In genomic region chr1:161121042-161121441, GRCh38 we compare ENCODE assay signal across 19 cellular contexts. TPM values are rescaled to one million over a fixed set of nuclear protein-coding genes. Genes with fewer than 3 reads are reported as not detected.
DNase-seq lines count a peak whose midpoint lies in the region; ATAC-seq lines count a peak whose summit lies in the region.
"Had no signal": no experiment of that assay in that cellular context is flagged by ENCODE, and none has a peak within 500 bp of the region (broad histone marks: within the 10 kb centered on the region; RNA-seq: fewer than 3 reads in every experiment).

No MANE protein-coding gene starts in this region.

- H3K36me3 Mint-ChIP-seq in activated naive CD4-positive, alpha-beta T cell treated with anti-CD3 and anti-CD28 coated beads, Interleukin-2, amount 50 U/mL, for 24 hours: peaks cover 13% of the 10 kb centered on the region
- H3K36me3 Mint-ChIP-seq in activated T-helper 1 cell treated with anti-CD3 and anti-CD28 coated beads, Interleukin-12 subunit alpha, Interleukin-12 subunit beta, Interleukin-2, Interleukin-4 antibody, amounts not matched to agents 30 ng/mL and 10 ng/mL and 1 ng/mL, durations not matched to agents 14 hours and 24 hours and 36 hours (ENCODE audit: low read depth): peaks cover 49% of the 10 kb centered on the region
- H3K36me3 Mint-ChIP-seq in immature natural killer cell: peaks cover 0 to 31% (median 21%) of the 10 kb centered on the region in 3 donors

- no peaks in the 10 kb centered on the region for H3K9me3 Mint-ChIP-seq in activated naive CD4-positive, alpha-beta T cell treated with anti-CD3 and anti-CD28 coated beads, Interleukin-2, amount 50 U/mL, for 24 hours
- no peaks in the 10 kb centered on the region for H3K9me3 Mint-ChIP-seq in activated T-helper 1 cell treated with anti-CD3 and anti-CD28 coated beads, Interleukin-12 subunit alpha, Interleukin-12 subunit beta, Interleukin-2, Interleukin-4 antibody, amounts not matched to agents 30 ng/mL and 10 ng/mL and 1 ng/mL, durations not matched to agents 14 hours and 24 hours and 36 hours
- H3K9me3 Mint-ChIP-seq in immature natural killer cell: no peaks in the 10 kb centered on the region
- H3K9me3 Mint-ChIP-seq in stimulated activated naive CD8-positive, alpha-beta T cell treated with anti-CD3 and anti-CD28 coated beads, Interleukin-15, amount 100 ng/mL, for 72 hours: no peaks in the 10 kb centered on the region

- DNase-seq in activated naive CD4-positive, alpha-beta T cell (lab: John Stamatoyannopoulos, UW): no peak
- DNase-seq in activated T-helper 1 cell treated with anti-CD3 and anti-CD28 coated beads, Interleukin-12 subunit alpha, Interleukin-12 subunit beta, Interleukin-2, Interleukin-4 antibody, amounts not matched to agents 30 ng/mL and 10 ng/mL and 1 ng/mL, durations not matched to agents 14 hours and 24 hours and 36 hours (ENCODE audit: low spot score): no peak
- DNase-seq in immature natural killer cell (no peak), cerebellum (ENCODE audit: low spot score) (no peak), substantia nigra (lab: John Stamatoyannopoulos, UW) (no peak), sciatic nerve (ENCODE audit: low spot score) (no peak)
- DNase-seq in stimulated activated naive CD8-positive, alpha-beta T cell treated with anti-CD3 and anti-CD28 coated beads, Interleukin-15, amount 100 ng/mL, for 72 hours: no peak
- DNase-seq: activated gamma-delta T cell treated with Interleukin-2 at 50 U/mL for 16 hours, Caco-2, dorsolateral prefrontal cortex, erythroblast, gastrocnemius medialis, left colon, NCI-H2081, NCI-H524, right cardiac atrium, SW 1271 had no signal

- H3K27me3 Mint-ChIP-seq in activated naive CD4-positive, alpha-beta T cell treated with anti-CD3 and anti-CD28 coated beads, Interleukin-2, amount 50 U/mL, for 24 hours: no peaks in the 10 kb centered on the region
- H3K27me3 Mint-ChIP-seq in activated T-helper 1 cell treated with anti-CD3 and anti-CD28 coated beads, Interleukin-12 subunit alpha, Interleukin-12 subunit beta, Interleukin-2, Interleukin-4 antibody, amounts not matched to agents 30 ng/mL and 10 ng/mL and 1 ng/mL, durations not matched to agents 14 hours and 24 hours and 36 hours (ENCODE audit: insufficient read depth): no peaks in the 10 kb centered on the region
- peaks cover 0 to 4% (median 2%) of the 10 kb centered on the region in 3 donors for H3K27me3 Mint-ChIP-seq in immature natural killer cell (ENCODE audit: low read depth in 3 of 3)
- H3K27me3 Mint-ChIP-seq in stimulated activated naive CD8-positive, alpha-beta T cell treated with anti-CD3 and anti-CD28 coated beads, Interleukin-15, amount 100 ng/mL, for 72 hours: no peaks in the 10 kb centered on the region

- intact Hi-C loops in activated T-helper 1 cell treated with anti-CD3 and anti-CD28 coated beads, Interleukin-12 subunit alpha, Interleukin-12 subunit beta, Interleukin-2, Interleukin-4 antibody, amounts not matched to agents 30 ng/mL and 10 ng/mL and 1 ng/mL, durations not matched to agents 14 hours and 24 hours and 36 hours (cut with micrococcal nuclease): no loop called here
- intact Hi-C loops in sciatic nerve (cut with DNase I): no loop called here

- H3K4me1 Mint-ChIP-seq in activated naive CD4-positive, alpha-beta T cell treated with anti-CD3 and anti-CD28 coated beads, Interleukin-2, amount 50 U/mL, for 24 hours: peaks cover 46% of the 10 kb centered on the region
- H3K4me1 Mint-ChIP-seq in activated T-helper 1 cell treated with anti-CD3 and anti-CD28 coated beads, Interleukin-12 subunit alpha, Interleukin-12 subunit beta, Interleukin-2, Interleukin-4 antibody, amounts not matched to agents 30 ng/mL and 10 ng/mL and 1 ng/mL, durations not matched to agents 14 hours and 24 hours and 36 hours (ENCODE audit: low read depth): peaks cover 47% of the 10 kb centered on the region
- peaks cover 42 to 47% of the 10 kb centered on the region in 2 donors for H3K4me1 Mint-ChIP-seq in immature natural killer cell
- peaks cover 50% of the 10 kb centered on the region for H3K4me1 Mint-ChIP-seq in stimulated activated naive CD8-positive, alpha-beta T cell treated with anti-CD3 and anti-CD28 coated beads, Interleukin-15, amount 100 ng/mL, for 72 hours

- no peak overlapping the region for H3K27ac ChIP-seq in substantia nigra (ENCODE audit: low read depth, low read length, poor library complexity, severe bottlenecking)
- H3K27ac ChIP-seq: vagina had no signal

- peak overlapping the region; percentile 19 for H3K4me3 Mint-ChIP-seq in activated naive CD4-positive, alpha-beta T cell treated with anti-CD3 and anti-CD28 coated beads, Interleukin-2, amount 50 U/mL, for 24 hours
- H3K4me3 Mint-ChIP-seq in activated T-helper 1 cell treated with anti-CD3 and anti-CD28 coated beads, Interleukin-12 subunit alpha, Interleukin-12 subunit beta, Interleukin-2, Interleukin-4 antibody, amounts not matched to agents 30 ng/mL and 10 ng/mL and 1 ng/mL, durations not matched to agents 14 hours and 24 hours and 36 hours: no peak overlapping the region
- no peak overlapping the region for H3K4me3 Mint-ChIP-seq in immature natural killer cell
- H3K4me3 Mint-ChIP-seq in stimulated activated naive CD8-positive, alpha-beta T cell treated with anti-CD3 and anti-CD28 coated beads, Interleukin-15, amount 100 ng/mL, for 72 hours: peak overlapping the region in 1 of 2 donors; percentile 38

- ATAC-seq in stimulated activated naive CD8-positive, alpha-beta T cell treated with anti-CD3 and anti-CD28 coated beads, Interleukin-15, amount 100 ng/mL, for 72 hours: no peak
- ATAC-seq in sciatic nerve: no peak
- ATAC-seq: gastrocnemius medialis, left colon, right cardiac atrium had no signal

- peak overlapping the region; percentile 84 for H3K27ac Mint-ChIP-seq in activated naive CD4-positive, alpha-beta T cell treated with anti-CD3 and anti-CD28 coated beads, Interleukin-2, amount 50 U/mL, for 24 hours
- peak overlapping the region; percentile 63 for H3K27ac Mint-ChIP-seq in activated T-helper 1 cell treated with anti-CD3 and anti-CD28 coated beads, Interleukin-12 subunit alpha, Interleukin-12 subunit beta, Interleukin-2, Interleukin-4 antibody, amounts not matched to agents 30 ng/mL and 10 ng/mL and 1 ng/mL, durations not matched to agents 14 hours and 24 hours and 36 hours
- peak overlapping the region in 4 of 6 donors; percentile 34 to 51 (median 43) for H3K27ac Mint-ChIP-seq in immature natural killer cell
- peak overlapping the region; percentile 80 to 82 for H3K27ac Mint-ChIP-seq in stimulated activated naive CD8-positive, alpha-beta T cell treated with anti-CD3 and anti-CD28 coated beads, Interleukin-15, amount 100 ng/mL, for 72 hours

RNA-seq across cellular contexts. Expression of gene NIT1, which starts 3.1 kb away (rescaled TPM):
- total RNA-seq in activated T-helper 1 cell treated with anti-CD3 and anti-CD28 coated beads, Interleukin-12 subunit alpha, Interleukin-12 subunit beta, Interleukin-2, Interleukin-4 antibody, amounts not matched to agents 30 ng/mL and 10 ng/mL and 1 ng/mL, durations not matched to agents 14 hours and 24 hours and 36 hours: 51.3 and 56.3 TPM in 2 replicates
- polyA plus RNA-seq in immature natural killer cell: 10 to 100 TPM; 17.3 to 21.9 (median 18.2) TPM
- total RNA-seq in cerebellum (25.0 TPM), sciatic nerve (38.0 TPM)

RNA-seq across cellular contexts. Expression of gene PFDN2, which starts 3.2 kb away (rescaled TPM):
- 147 and 164 TPM in 2 replicates for total RNA-seq in activated T-helper 1 cell treated with anti-CD3 and anti-CD28 coated beads, Interleukin-12 subunit alpha, Interleukin-12 subunit beta, Interleukin-2, Interleukin-4 antibody, amounts not matched to agents 30 ng/mL and 10 ng/mL and 1 ng/mL, durations not matched to agents 14 hours and 24 hours and 36 hours
- polyA plus RNA-seq in immature natural killer cell: 10 to 100 TPM; 63.4 to 84.4 (median 83.0) TPM
- 22.1 TPM for total RNA-seq in cerebellum
- 57.0 TPM for total RNA-seq in sciatic nerve

RNA-seq across cellular contexts. Expression of gene DEDD, which starts 11.4 kb away (rescaled TPM):
- total RNA-seq in activated T-helper 1 cell treated with anti-CD3 and anti-CD28 coated beads, Interleukin-12 subunit alpha, Interleukin-12 subunit beta, Interleukin-2, Interleukin-4 antibody, amounts not matched to agents 30 ng/mL and 10 ng/mL and 1 ng/mL, durations not matched to agents 14 hours and 24 hours and 36 hours: 44.5 and 48.0 TPM in 2 replicates
- polyA plus RNA-seq in immature natural killer cell: 10 to 100 TPM; 27.5 to 43.8 (median 42.2) TPM
- total RNA-seq in cerebellum (17.2 TPM), sciatic nerve (34.3 TPM)

RNA-seq across cellular contexts. Expression of gene KLHDC9, which starts 22.9 kb away (rescaled TPM):
- total RNA-seq in activated T-helper 1 cell treated with anti-CD3 and anti-CD28 coated beads, Interleukin-12 subunit alpha, Interleukin-12 subunit beta, Interleukin-2, Interleukin-4 antibody, amounts not matched to agents 30 ng/mL and 10 ng/mL and 1 ng/mL, durations not matched to agents 14 hours and 24 hours and 36 hours: not detected in 2 replicates
- under 1 TPM in 1 of 3 donors, not detected in 2; 0.59 TPM for polyA plus RNA-seq in immature natural killer cell
- total RNA-seq in cerebellum (6.5 TPM), sciatic nerve (6.6 TPM)

RNA-seq across cellular contexts. Expression of gene NECTIN4, which starts 31.7 kb away (rescaled TPM):
- total RNA-seq in activated T-helper 1 cell treated with anti-CD3 and anti-CD28 coated beads, Interleukin-12 subunit alpha, Interleukin-12 subunit beta, Interleukin-2, Interleukin-4 antibody, amounts not matched to agents 30 ng/mL and 10 ng/mL and 1 ng/mL, durations not matched to agents 14 hours and 24 hours and 36 hours: not detected in 2 replicates
- not detected for polyA plus RNA-seq in immature natural killer cell
- total RNA-seq in cerebellum (not detected), sciatic nerve (0.09 TPM)
- total RNA-seq: gastrocnemius medialis, right cardiac atrium had no signal
